8 cellular contexts compared by ENCODE assay signal in the genomic region with DNA sequence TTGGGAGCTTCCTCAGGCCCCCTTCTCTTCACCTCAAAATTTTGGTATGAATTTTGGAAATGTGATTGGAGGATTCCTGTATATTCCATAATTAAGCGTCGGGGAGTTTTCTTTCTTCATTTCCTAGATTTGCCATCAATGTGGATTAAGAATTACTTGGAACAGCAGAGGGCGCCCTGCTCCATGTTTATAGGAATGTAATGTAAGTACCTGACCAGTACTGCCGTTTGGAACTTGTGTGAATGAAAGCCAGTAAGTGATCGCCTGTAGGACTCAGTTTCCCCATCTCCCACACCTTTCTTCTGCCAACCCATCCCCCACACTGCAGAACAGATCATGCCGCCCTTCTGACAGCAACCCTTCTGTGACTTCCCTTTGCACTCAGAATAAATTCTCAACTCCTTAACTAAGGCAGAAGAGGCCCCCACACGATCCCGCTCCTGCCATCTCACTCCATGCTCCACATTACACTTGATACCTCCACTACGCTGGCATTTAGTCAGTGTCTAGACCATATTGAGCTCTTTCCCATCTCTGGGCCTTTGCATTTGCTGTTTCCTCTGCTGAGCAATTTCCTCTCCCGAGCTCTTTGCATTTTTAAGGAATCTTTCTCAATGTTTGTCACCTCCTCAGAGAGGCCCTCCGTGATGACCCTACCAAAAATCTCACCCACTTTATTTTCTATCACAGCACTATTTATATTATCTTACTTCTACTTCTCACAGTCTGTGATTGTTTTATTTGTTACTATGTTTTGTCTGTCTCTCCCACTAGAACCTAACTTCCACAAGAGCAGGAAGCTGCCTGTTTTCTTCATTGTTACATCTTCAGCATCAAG.
DNase-seq lines count a peak whose midpoint lies in the region; ATAC-seq and TF ChIP-seq lines count a peak whose summit lies in the region.

No MANE protein-coding gene starts in this region.

- CTCF ChIA-PET in BJ (lab: Yijun Ruan, JAX): interaction anchor here (0.7 to 17.0 kb wide), 35 partner anchors 8 to 554 kb away, joined by 3 to 329 read pairs (median 4); no protein-coding TSS in a partner anchor
- CTCF ChIA-PET in activated CD4-positive, alpha-beta T cell treated with anti-CD3 and anti-CD28 coated beads for 36 hours (lab: Charles Lee): interaction anchor here (0.6 to 21.7 kb wide), 49 partner anchors 8 to 554 kb away, joined by 3 to 356 read pairs (median 4); a partner anchor contains a TSS

- no peaks in the 10 kb centered on the region for H3K9me3 ChIP-seq in colonic mucosa
- H3K9me3 ChIP-seq in liver (ENCODE audit: control insufficient read depth in 4 of 4, low read length in 3 of 4): no peaks in the 10 kb centered on the region

- H3K36me3 Mint-ChIP-seq in activated CD4-positive, alpha-beta T cell treated with anti-CD3 and anti-CD28 coated beads for 36 hours (ENCODE audit: low read depth): no peaks in the 10 kb centered on the region

- 31% methylated on average over 11 of the region's 11 CpGs for WGBS in liver

- no peak overlapping the region for H3K27ac Mint-ChIP-seq in activated CD4-positive, alpha-beta T cell treated with anti-CD3 and anti-CD28 coated beads for 36 hours

- no peak overlapping the region for H3K4me3 Mint-ChIP-seq in activated CD4-positive, alpha-beta T cell treated with anti-CD3 and anti-CD28 coated beads for 36 hours

- H3K27me3 Mint-ChIP-seq in activated CD4-positive, alpha-beta T cell treated with anti-CD3 and anti-CD28 coated beads for 36 hours: peaks cover 3% of the 10 kb centered on the region

- no peaks in the 10 kb centered on the region for H3K9me3 Mint-ChIP-seq in activated CD4-positive, alpha-beta T cell treated with anti-CD3 and anti-CD28 coated beads for 36 hours (ENCODE audit: low read depth)

- H3K36me3 ChIP-seq in BJ (ENCODE audit: control insufficient read depth, insufficient read depth, low read length) (no peaks in the 10 kb centered on the region), colonic mucosa (no peaks in the 10 kb centered on the region), liver (ENCODE audit: control insufficient read depth in 4 of 4, insufficient read depth in 3 of 4, low read depth in 1 of 4, low read length in 3 of 4) (no peaks in the 10 kb centered on the region)

- intact Hi-C loops in activated CD4-positive, alpha-beta T cell treated with anti-CD3 and anti-CD28 coated beads for 36 hours (cut with DNase I, micrococcal nuclease): loop anchor here (1.0 to 10.0 kb wide), 10 partner anchors 223 to 877 kb away; a partner anchor contains a TSS
- intact Hi-C loops in colonic mucosa (cut with DNase I): loop anchor here (2.0 to 5.0 kb wide), 3 partner anchors 305 to 787 kb away; no protein-coding TSS in a partner anchor

- ATAC-seq in GM21529 (IDR thresholded peaks at IDR 0.05; ENCODE audit: unreplicated experiment): peak; percentile 37
- no peak for ATAC-seq in activated CD4-positive, alpha-beta T cell treated with anti-CD3 and anti-CD28 coated beads for 36 hours

- peaks cover 7% of the 10 kb centered on the region for H3K4me1 Mint-ChIP-seq in activated CD4-positive, alpha-beta T cell treated with anti-CD3 and anti-CD28 coated beads for 36 hours

- no peak overlapping the region for H3K4me3 ChIP-seq in BJ (ENCODE audit: low read depth, low read length)
- H3K4me3 ChIP-seq in colonic mucosa: no peak overlapping the region
- no peak overlapping the region for H3K4me3 ChIP-seq in liver (ENCODE audit: low read depth in 1 of 3, low read length in 3 of 3)

- TF ChIP-seq RAD21 in liver (IDR thresholded peaks at IDR 0.05): peak; percentile 91

- H3K27me3 ChIP-seq in BJ (ENCODE audit: control insufficient read depth, insufficient read depth, low read length): no peaks in the 10 kb centered on the region; the same call in 1 of the 2 replicates
- H3K27me3 ChIP-seq in colonic mucosa: no peaks in the 10 kb centered on the region
- H3K27me3 ChIP-seq in liver (ENCODE audit: control insufficient read depth in 4 of 4, insufficient read depth in 4 of 4, low read length in 3 of 4): no peaks in the 10 kb centered on the region

- no peaks in the 10 kb centered on the region for H3K4me1 ChIP-seq in colonic mucosa
- H3K4me1 ChIP-seq in liver (ENCODE audit: control insufficient read depth in 4 of 4, insufficient read depth in 4 of 4, low read length in 3 of 4): peaks cover 10 to 36% (median 23%) of the 10 kb centered on the region in 4 donors

- peak; percentile 6 for DNase-seq in BJ (ENCODE audit: low read depth)
- peak; percentile 82 for DNase-seq in NCI-H345 (lab: John Stamatoyannopoulos, UW)
- DNase-seq in activated CD4-positive, alpha-beta T cell treated with anti-CD3 and anti-CD28 coated beads for 36 hours: peak; percentile 86
- peak; percentile 88 for DNase-seq in colonic mucosa
- DNase-seq in stimulated activated CD4-positive, alpha-beta T cell treated with anti-CD3 and anti-CD28 coated beads, Interleukin-4, amount 100 ng/mL, for 48 hours (ENCODE audit: low read depth in 2 of 2): peak; percentile 65 to 66
- DNase-seq in HuH-7.5 (ENCODE audit: low spot score): no peak

- H3K27ac ChIP-seq in colonic mucosa: no peak overlapping the region
- no peak overlapping the region for H3K27ac ChIP-seq in liver (ENCODE audit: low read depth in 1 of 2, low read length in 2 of 2)

- no peak overlapping the region for H3K9ac ChIP-seq in colonic mucosa (ENCODE audit: low read depth in 2 of 2, low read length in 2 of 2)
- no peak overlapping the region for H3K9ac ChIP-seq in liver (ENCODE audit: low read depth in 1 of 2, low read length in 2 of 2)

- POLR2A ChIA-PET in BJ (lab: Charles Lee): no interaction called here
- POLR2A ChIA-PET in activated CD4-positive, alpha-beta T cell treated with anti-CD3 and anti-CD28 coated beads for 36 hours (lab: Charles Lee): no interaction called here

- TF ChIP-seq CTCF in BJ (IDR thresholded peaks at IDR 0.05; ENCODE audit: insufficient read depth, low read depth, low read length) (peak; percentile 66), colonic mucosa (IDR thresholded peaks at IDR 0.05) (peak; percentile 64), liver (IDR thresholded peaks at IDR 0.05; ENCODE audit: low read depth, low read length, missing input control) (peak; percentile 68)

TF ChIP-seq in liver, 16 proteins besides CTCF, POLR2A, EP300 and RAD21:
- TF ChIP-seq HNF4A (conservative IDR thresholded peaks at IDR 0.05): no peak
- no peak for TF ChIP-seq NR2F2 (IDR thresholded peaks at IDR 0.05)
- no peak for TF ChIP-seq EGR1 (IDR thresholded peaks at IDR 0.05; ENCODE audit: low read depth in 2 of 2)
- no peak for TF ChIP-seq HNF4G (IDR thresholded peaks at IDR 0.05)
- no peak for TF ChIP-seq RXRA (IDR thresholded peaks at IDR 0.05)
- no peak for TF ChIP-seq FOXA2 (IDR thresholded peaks at IDR 0.05)
- TF ChIP-seq, protein P1, sequence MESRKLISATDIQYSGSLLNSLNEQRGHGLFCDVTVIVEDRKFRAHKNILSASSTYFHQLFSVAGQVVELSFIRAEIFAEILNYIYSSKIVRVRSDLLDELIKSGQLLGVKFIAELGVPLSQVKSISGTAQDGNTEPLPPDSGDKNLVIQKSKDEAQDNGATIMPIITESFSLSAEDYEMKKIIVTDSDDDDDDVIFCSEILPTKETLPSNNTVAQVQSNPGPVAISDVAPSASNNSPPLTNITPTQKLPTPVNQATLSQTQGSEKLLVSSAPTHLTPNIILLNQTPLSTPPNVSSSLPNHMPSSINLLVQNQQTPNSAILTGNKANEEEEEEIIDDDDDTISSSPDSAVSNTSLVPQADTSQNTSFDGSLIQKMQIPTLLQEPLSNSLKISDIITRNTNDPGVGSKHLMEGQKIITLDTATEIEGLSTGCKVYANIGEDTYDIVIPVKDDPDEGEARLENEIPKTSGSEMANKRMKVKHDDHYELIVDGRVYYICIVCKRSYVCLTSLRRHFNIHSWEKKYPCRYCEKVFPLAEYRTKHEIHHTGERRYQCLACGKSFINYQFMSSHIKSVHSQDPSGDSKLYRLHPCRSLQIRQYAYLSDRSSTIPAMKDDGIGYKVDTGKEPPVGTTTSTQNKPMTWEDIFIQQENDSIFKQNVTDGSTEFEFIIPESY (IDR thresholded peaks at IDR 0.05): no peak
- no peak for TF ChIP-seq TAF1 (conservative IDR thresholded peaks at IDR 0.05)
TF ChIP-seq in liver: peak in this region for 0.
